Comparison of ENCODE assay signal across 19 cellular contexts in the genomic region with DNA sequence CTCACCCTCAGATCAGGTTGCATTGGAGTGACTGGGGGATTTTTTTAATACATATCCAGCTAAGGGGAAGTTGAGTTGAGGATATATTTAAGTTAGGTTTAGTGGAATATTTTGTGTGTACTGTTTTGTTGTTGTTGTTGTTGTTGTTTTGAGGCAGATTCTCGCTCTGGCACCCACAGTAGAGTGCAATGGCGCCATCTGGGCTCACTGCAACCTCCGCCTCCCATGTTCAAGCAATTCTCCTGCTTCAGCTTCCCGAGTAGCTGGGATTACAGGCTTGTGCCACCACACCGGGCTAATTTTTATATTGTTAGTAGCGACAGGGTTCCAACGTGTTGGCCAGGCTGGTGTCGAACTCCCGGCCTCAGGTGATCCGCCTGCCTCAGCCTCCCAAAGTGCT. TPM values are rescaled to one million over a fixed set of nuclear protein-coding genes. Genes with fewer than 3 reads are reported as not detected.
DNase-seq lines count a peak whose midpoint lies in the region; ATAC-seq and TF ChIP-seq lines count a peak whose summit lies in the region.
"Had no signal": no experiment of that assay in that cellular context is flagged by ENCODE, and none has a peak within 500 bp of the region (broad histone marks: within the 10 kb centered on the region; RNA-seq: fewer than 3 reads in every experiment).

No MANE protein-coding gene starts in this region.

- H3K4me2 ChIP-seq in DND-41 (ENCODE audit: insufficient read depth, low read length) (no peak overlapping the region), OCI-LY7 (ENCODE audit: low read length) (no peak overlapping the region)

- no peaks in the 10 kb centered on the region for H3K9me3 Mint-ChIP-seq in glutamatergic neuron (ENCODE audit: unreplicated experiment)
- H3K9me3 Mint-ChIP-seq in type B pancreatic cell: no peaks in the 10 kb centered on the region
- H3K9me3 Mint-ChIP-seq: CD4-positive, alpha-beta T cell; T-cell had no signal

- H3K36me3 ChIP-seq in DND-41 (ENCODE audit: insufficient read depth, low read length): no peaks in the 10 kb centered on the region
- H3K36me3 ChIP-seq in OCI-LY7 (ENCODE audit: insufficient read depth, low read length): no peaks in the 10 kb centered on the region
- no peaks in the 10 kb centered on the region for H3K36me3 ChIP-seq in testis (ENCODE audit: low read depth, missing control alignments)
- H3K36me3 ChIP-seq: SJCRH30 had no signal

- H3K79me2 ChIP-seq in DND-41 (ENCODE audit: insufficient read depth, low read length): no peaks in the 10 kb centered on the region
- no peaks in the 10 kb centered on the region for H3K79me2 ChIP-seq in OCI-LY7 (ENCODE audit: insufficient read depth, low read depth, low read length)

- H3K27ac Mint-ChIP-seq in glutamatergic neuron (ENCODE audit: unreplicated experiment) (no peak overlapping the region), type B pancreatic cell (no peak overlapping the region)
- H3K27ac Mint-ChIP-seq: CD4-positive, alpha-beta T cell had no signal

- H3K27me3 ChIP-seq in DND-41 (ENCODE audit: insufficient read depth, low read length, poor library complexity) (no peaks in the 10 kb centered on the region), testis (no peaks in the 10 kb centered on the region)
- H3K27me3 ChIP-seq: SJCRH30 had no signal

- POLR2A ChIA-PET in OCI-LY7 (lab: Charles Lee): no interaction called here

- TF ChIP-seq CTCF in 22Rv1 (IDR thresholded peaks at IDR 0.05): peak; percentile 24; the same call in 1 of the 2 replicates
- TF ChIP-seq CTCF in DND-41 (IDR thresholded peaks at IDR 0.05; ENCODE audit: borderline replicate concordance, extremely low read depth, low read length, poor library complexity, severe bottlenecking): peak; percentile 7
- TF ChIP-seq CTCF in OCI-LY7 (conservative IDR thresholded peaks at IDR 0.05; ENCODE audit: low read length): 0 out of 2 replicates have a peak, but pooled peaks have one; percentile 13
- no peak for TF ChIP-seq CTCF in glutamatergic neuron (IDR thresholded peaks at IDR 0.05; ENCODE audit: partially characterized antibody, unreplicated experiment)
- TF ChIP-seq CTCF in testis (IDR thresholded peaks at IDR 0.05): no peak
- no peak for TF ChIP-seq CTCF in type B pancreatic cell (conservative IDR thresholded peaks at IDR 0.05)

- intact Hi-C loops in OCI-LY7 (cut with micrococcal nuclease; ENCODE audit: unreplicated experiment): loop anchor here (5.0 kb wide), 1 partner anchor 105 kb away; a partner anchor contains a TSS
- intact Hi-C loops in testis (cut with DNase I; ENCODE audit: low total_unique reads): no loop called here

- no peak overlapping the region for H3K9ac ChIP-seq in DND-41 (ENCODE audit: low read depth, low read length)

- H3K9me2 ChIP-seq in OCI-LY7 (ENCODE audit: insufficient read depth, low read length): no peaks in the 10 kb centered on the region

- peaks cover 6% of the 10 kb centered on the region; the same call in 1 of the 2 replicates for H3K4me1 ChIP-seq in DND-41 (ENCODE audit: insufficient read depth, low read length)
- no peaks in the 10 kb centered on the region for H3K4me1 ChIP-seq in OCI-LY7 (ENCODE audit: insufficient read depth, low read length, poor library complexity, severe bottlenecking)
- H3K4me1 ChIP-seq in testis: no peaks in the 10 kb centered on the region

- peaks cover 14% of the 10 kb centered on the region for H3K4me1 Mint-ChIP-seq in glutamatergic neuron (ENCODE audit: low read depth, unreplicated experiment)
- peaks cover 29% of the 10 kb centered on the region for H3K4me1 Mint-ChIP-seq in type B pancreatic cell (ENCODE audit: unreplicated experiment)

- CTCF ChIA-PET in OCI-LY7 (lab: Charles Lee; ENCODE audit: unreplicated experiment): no interaction called here

- peaks cover 2% of the 10 kb centered on the region for H3K27me3 Mint-ChIP-seq in glutamatergic neuron (ENCODE audit: unreplicated experiment)
- H3K27me3 Mint-ChIP-seq in type B pancreatic cell: peaks cover 4% of the 10 kb centered on the region
- H3K27me3 Mint-ChIP-seq: CD4-positive, alpha-beta T cell had no signal

- H4K20me1 ChIP-seq in DND-41 (ENCODE audit: insufficient read depth, low read length) (no peaks in the 10 kb centered on the region), OCI-LY7 (ENCODE audit: insufficient read depth, low read length) (no peaks in the 10 kb centered on the region)

- no peaks in the 10 kb centered on the region for H3K9me3 ChIP-seq in DND-41 (ENCODE audit: insufficient read depth, low read length, severe bottlenecking)
- no peaks in the 10 kb centered on the region for H3K9me3 ChIP-seq in OCI-LY7 (ENCODE audit: low read length)
- H3K9me3 ChIP-seq in testis: no peaks in the 10 kb centered on the region
- H3K9me3 ChIP-seq: SJCRH30 had no signal

- 90% methylated on average over 10 of the region's 10 CpGs; no CpG with 5 or more reads in 1 of the 2 donors for WGBS in testis, 2 donors

- H2AFZ ChIP-seq in DND-41 (ENCODE audit: low read depth, low read length) (no peak overlapping the region), OCI-LY7 (ENCODE audit: low read length) (no peak overlapping the region)

- H3K27ac ChIP-seq in 22Rv1 (no peak overlapping the region), DND-41 (ENCODE audit: low read length) (no peak overlapping the region), OCI-LY7 (ENCODE audit: low read depth, low read length, poor library complexity, severe bottlenecking) (no peak overlapping the region), testis (no peak overlapping the region)
- H3K27ac ChIP-seq: RWPE1, SJCRH30 had no signal

- no peak for DNase-seq in DND-41
- DNase-seq in OCI-LY7 (ENCODE audit: low spot score): no peak
- peak; percentile 20 for DNase-seq in glutamatergic neuron
- no peak for DNase-seq in NCI-H1436 treated with DMSO at 0.1 percent for 48 hours (lab: John Stamatoyannopoulos, UW)
- DNase-seq in testis: no peak
- no peak for DNase-seq in type B pancreatic cell (ENCODE audit: extremely low spot score, unreplicated experiment)
- DNase-seq: AML-193; CD4-positive, alpha-beta T cell; Karpas-422; MM.1S; NCI-H1417; NCI-H2029 treated with DMSO at 0.1 percent for 48 hours; NCI-H510A; SJCRH30; T-cell had no signal

- H3K36me3 Mint-ChIP-seq in glutamatergic neuron (ENCODE audit: unreplicated experiment): no peaks in the 10 kb centered on the region
- H3K36me3 Mint-ChIP-seq in type B pancreatic cell: no peaks in the 10 kb centered on the region
- H3K36me3 Mint-ChIP-seq: T-cell had no signal

- ATAC-seq in DND-41 (ENCODE audit: insufficient read depth, low read depth) (no peak), HG02981 (IDR thresholded peaks at IDR 0.05; ENCODE audit: unreplicated experiment) (no peak)
- ATAC-seq: GM12878, T-cell had no signal

- no TSS peak for BruUV-seq in OCI-LY7 (replicated peaks; lab: Mats Ljungman, UMichigan)

- H3K4me3 Mint-ChIP-seq in glutamatergic neuron (ENCODE audit: unreplicated experiment) (no peak overlapping the region), type B pancreatic cell (no peak overlapping the region)
- H3K4me3 Mint-ChIP-seq: CD4-positive, alpha-beta T cell; T-cell had no signal

- TF ChIP-seq POLR2A in testis (IDR thresholded peaks at IDR 0.05): no peak

- H3K4me3 ChIP-seq in DND-41 (ENCODE audit: low read depth in 1 of 2, low read length in 2 of 2) (no peak overlapping the region), OCI-LY7 (ENCODE audit: low read depth, low read length, poor library complexity, severe bottlenecking) (no peak overlapping the region), testis (no peak overlapping the region)
- H3K4me3 ChIP-seq: GM12878, SJCRH30 had no signal

RNA-seq across cellular contexts. Expression of a gene that starts 38.6 kb away (rescaled TPM):
- total RNA-seq in OCI-LY7 (2014; rRNA removed; shearing (Covaris generic)): 20.6 and 28.2 TPM in 2 replicates
- 34.9 and 40.4 TPM in 2 replicates for total RNA-seq in OCI-LY7 (2022)
- total RNA-seq in glutamatergic neuron (ENCODE audit: unreplicated experiment): 59.0 TPM
- 10 to 100 TPM; 72.4 to 76.4 TPM for total RNA-seq in testis
- 79.2 TPM for polyA plus RNA-seq in testis (ENCODE audit: insufficient read depth, low read depth, low replicate concordance)
- total RNA-seq in type B pancreatic cell (ENCODE audit: low replicate concordance): 98.0 and 160 TPM in 2 replicates

Comparison
In these comparisons a context has a peak if more than half of its experiments do, and no peak if none do; other contexts are left out.
1. CTCF ChIP-seq: peak in 22Rv1 (single experiment), DND-41 (single experiment) and OCI-LY7 (single experiment); none in glutamatergic neuron (single experiment), testis (0 of 3) and type B pancreatic cell (single experiment).